Comparison of ENCODE assay signal across 1 cellular context in the genomic region with DNA sequence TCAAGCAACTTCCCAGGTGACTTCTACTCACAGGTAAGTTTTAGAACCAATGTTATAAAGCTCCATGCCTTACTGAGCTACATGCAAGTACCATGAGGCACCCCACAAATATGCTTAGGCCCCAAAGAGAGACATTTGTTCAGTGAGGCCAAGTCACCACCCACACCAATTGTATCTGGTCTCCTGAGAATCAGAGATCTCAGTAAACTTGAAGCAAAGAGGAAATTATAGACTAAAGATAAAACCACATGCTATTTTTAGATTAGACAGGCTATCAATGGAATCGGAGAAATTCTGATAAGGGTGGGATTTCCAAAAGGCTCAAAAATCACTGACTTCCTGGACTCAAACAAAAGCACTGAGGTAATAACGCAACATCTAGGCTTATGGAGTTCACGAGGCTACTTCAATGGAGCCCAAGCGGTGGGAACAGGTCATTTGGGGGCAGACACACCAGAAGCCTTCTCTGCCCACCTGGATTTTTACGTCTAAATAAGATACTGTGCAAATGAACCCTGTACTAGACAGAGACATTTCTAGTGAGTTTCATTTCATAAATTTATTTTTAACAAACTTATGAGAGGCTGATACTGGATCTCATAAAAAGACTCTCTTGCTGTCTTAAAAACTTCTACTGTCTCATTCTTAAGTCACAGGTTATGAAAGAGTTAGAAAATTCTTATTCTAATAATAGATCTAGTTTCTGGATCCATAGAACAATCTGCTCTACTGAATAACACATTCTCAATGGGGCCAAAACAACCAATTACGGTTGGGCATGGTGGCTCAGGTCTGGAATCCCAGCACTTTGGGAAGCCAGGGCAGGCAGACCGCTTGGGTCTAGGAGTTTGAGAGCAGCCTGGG.
TF ChIP-seq lines count a peak whose summit lies in the region.

No MANE protein-coding gene starts in this region.

TF ChIP-seq in GM12878, 131 proteins besides CTCF, POLR2A, EP300 and RAD21 (continues in another document):
- TF ChIP-seq SREBF1 (IDR thresholded peaks at IDR 0.05; ENCODE audit: low read length) (0 out of 2 replicates have a peak, but pooled peaks have one; percentile 30), FOS (IDR thresholded peaks at IDR 0.05; ENCODE audit: borderline replicate concordance, extremely low read depth, insufficient read length) (no peak), TCF12 (IDR thresholded peaks at IDR 0.05; ENCODE audit: low read depth, low read length) (no peak), KLF5 (IDR thresholded peaks at IDR 0.05; ENCODE audit: partially characterized antibody) (no peak), RELA (IDR thresholded peaks at IDR 0.05; ENCODE audit: borderline replicate concordance, partially characterized antibody) (no peak), MEF2A (IDR thresholded peaks at IDR 0.05; ENCODE audit: insufficient read depth, low read depth, low read length) (peak; percentile 58; the same call in 1 of the 2 replicates), SMAD1 (IDR thresholded peaks at IDR 0.05; ENCODE audit: low read depth, partially characterized antibody) (no peak), POLR2AphosphoS2 (IDR thresholded peaks at IDR 0.05; ENCODE audit: low read depth, low read length) (peak; percentile 70; the same call in 1 of the 2 replicates), BRCA1 (IDR thresholded peaks at IDR 0.05; ENCODE audit: low read depth, low read length) (no peak), PAX5 (IDR thresholded peaks at IDR 0.05; ENCODE audit: borderline replicate concordance, low read depth, low read length) (no peak), POLR2AphosphoS5 (IDR thresholded peaks at IDR 0.05; ENCODE audit: low read length) (peak; percentile 71), ELK1 (IDR thresholded peaks at IDR 0.05; ENCODE audit: low read depth, low read length) (no peak), PRDM15 (CRISPR knock-in tag; IDR thresholded peaks at IDR 0.05) (no peak), MTA2 (IDR thresholded peaks at IDR 0.05; ENCODE audit: low read depth) (peak; percentile 25; the same call in 1 of the 2 replicates), ZNF384 (IDR thresholded peaks at IDR 0.05; ENCODE audit: borderline replicate concordance, low read depth, low read length) (no peak), MEF2B (IDR thresholded peaks at IDR 0.05; ENCODE audit: partially characterized antibody, poor library complexity, severe bottlenecking) (peak; percentile 78), ZZZ3 (IDR thresholded peaks at IDR 0.05; ENCODE audit: control insufficient read depth, insufficient read length, low read depth) (no peak), POU2F2 (IDR thresholded peaks at IDR 0.05; ENCODE audit: borderline replicate concordance, low read depth, low read length) (no peak), WRNIP1 (IDR thresholded peaks at IDR 0.05; ENCODE audit: borderline replicate concordance, low read depth, low read length) (0 out of 2 replicates have a peak, but pooled peaks have one; percentile 39), KDM1A (IDR thresholded peaks at IDR 0.05; ENCODE audit: borderline replicate concordance) (no peak), CBX5 (IDR thresholded peaks at IDR 0.05; ENCODE audit: low read depth) (no peak), REST (IDR thresholded peaks at IDR 0.05; ENCODE audit: low read depth, low read length) (no peak), HDGF (IDR thresholded peaks at IDR 0.05) (0 out of 2 replicates have a peak, but pooled peaks have one; percentile 1), GABPA (IDR thresholded peaks at IDR 0.05; ENCODE audit: low read depth) (no peak), CHD1 (IDR thresholded peaks at IDR 0.05; ENCODE audit: low read depth, low read length) (peak; percentile 80; the same call in 1 of the 2 replicates), CREM (IDR thresholded peaks at IDR 0.05; ENCODE audit: low read depth) (no peak), RBBP5 (conservative IDR thresholded peaks at IDR 0.05) (no peak), MXI1 (IDR thresholded peaks at IDR 0.05; ENCODE audit: low read depth, low read length) (0 out of 2 replicates have a peak, but pooled peaks have one; percentile 9), FOXM1 (IDR thresholded peaks at IDR 0.05; ENCODE audit: low read depth, low read length) (peak; percentile 15; the same call in 1 of the 2 replicates), SPI1 (IDR thresholded peaks at IDR 0.05; ENCODE audit: borderline replicate concordance, insufficient read depth, low read depth, low read length) (no peak), RUNX3 (IDR thresholded peaks at IDR 0.05; ENCODE audit: low read length) (peak; percentile 61; the same call in 1 of the 2 replicates), ZNF622 (IDR thresholded peaks at IDR 0.05) (no peak), BACH1 (IDR thresholded peaks at IDR 0.05; ENCODE audit: borderline replicate concordance) (0 out of 2 replicates have a peak, but pooled peaks have one; percentile 5)
- TF ChIP-seq, protein P1, sequence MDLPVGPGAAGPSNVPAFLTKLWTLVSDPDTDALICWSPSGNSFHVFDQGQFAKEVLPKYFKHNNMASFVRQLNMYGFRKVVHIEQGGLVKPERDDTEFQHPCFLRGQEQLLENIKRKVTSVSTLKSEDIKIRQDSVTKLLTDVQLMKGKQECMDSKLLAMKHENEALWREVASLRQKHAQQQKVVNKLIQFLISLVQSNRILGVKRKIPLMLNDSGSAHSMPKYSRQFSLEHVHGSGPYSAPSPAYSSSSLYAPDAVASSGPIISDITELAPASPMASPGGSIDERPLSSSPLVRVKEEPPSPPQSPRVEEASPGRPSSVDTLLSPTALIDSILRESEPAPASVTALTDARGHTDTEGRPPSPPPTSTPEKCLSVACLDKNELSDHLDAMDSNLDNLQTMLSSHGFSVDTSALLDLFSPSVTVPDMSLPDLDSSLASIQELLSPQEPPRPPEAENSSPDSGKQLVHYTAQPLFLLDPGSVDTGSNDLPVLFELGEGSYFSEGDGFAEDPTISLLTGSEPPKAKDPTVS (IDR thresholded peaks at IDR 0.05; ENCODE audit: low read depth, low read length): no peak
- TF ChIP-seq, protein P2, sequence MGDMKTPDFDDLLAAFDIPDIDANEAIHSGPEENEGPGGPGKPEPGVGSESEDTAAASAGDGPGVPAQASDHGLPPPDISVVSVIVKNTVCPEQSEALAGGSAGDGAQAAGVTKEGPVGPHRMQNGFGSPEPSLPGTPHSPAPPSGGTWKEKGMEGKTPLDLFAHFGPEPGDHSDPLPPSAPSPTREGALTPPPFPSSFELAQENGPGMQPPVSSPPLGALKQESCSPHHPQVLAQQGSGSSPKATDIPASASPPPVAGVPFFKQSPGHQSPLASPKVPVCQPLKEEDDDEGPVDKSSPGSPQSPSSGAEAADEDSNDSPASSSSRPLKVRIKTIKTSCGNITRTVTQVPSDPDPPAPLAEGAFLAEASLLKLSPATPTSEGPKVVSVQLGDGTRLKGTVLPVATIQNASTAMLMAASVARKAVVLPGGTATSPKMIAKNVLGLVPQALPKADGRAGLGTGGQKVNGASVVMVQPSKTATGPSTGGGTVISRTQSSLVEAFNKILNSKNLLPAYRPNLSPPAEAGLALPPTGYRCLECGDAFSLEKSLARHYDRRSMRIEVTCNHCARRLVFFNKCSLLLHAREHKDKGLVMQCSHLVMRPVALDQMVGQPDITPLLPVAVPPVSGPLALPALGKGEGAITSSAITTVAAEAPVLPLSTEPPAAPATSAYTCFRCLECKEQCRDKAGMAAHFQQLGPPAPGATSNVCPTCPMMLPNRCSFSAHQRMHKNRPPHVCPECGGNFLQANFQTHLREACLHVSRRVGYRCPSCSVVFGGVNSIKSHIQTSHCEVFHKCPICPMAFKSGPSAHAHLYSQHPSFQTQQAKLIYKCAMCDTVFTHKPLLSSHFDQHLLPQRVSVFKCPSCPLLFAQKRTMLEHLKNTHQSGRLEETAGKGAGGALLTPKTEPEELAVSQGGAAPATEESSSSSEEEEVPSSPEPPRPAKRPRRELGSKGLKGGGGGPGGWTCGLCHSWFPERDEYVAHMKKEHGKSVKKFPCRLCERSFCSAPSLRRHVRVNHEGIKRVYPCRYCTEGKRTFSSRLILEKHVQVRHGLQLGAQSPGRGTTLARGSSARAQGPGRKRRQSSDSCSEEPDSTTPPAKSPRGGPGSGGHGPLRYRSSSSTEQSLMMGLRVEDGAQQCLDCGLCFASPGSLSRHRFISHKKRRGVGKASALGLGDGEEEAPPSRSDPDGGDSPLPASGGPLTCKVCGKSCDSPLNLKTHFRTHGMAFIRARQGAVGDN (IDR thresholded peaks at IDR 0.05): peak; percentile 92
- TF ChIP-seq, protein P3, sequence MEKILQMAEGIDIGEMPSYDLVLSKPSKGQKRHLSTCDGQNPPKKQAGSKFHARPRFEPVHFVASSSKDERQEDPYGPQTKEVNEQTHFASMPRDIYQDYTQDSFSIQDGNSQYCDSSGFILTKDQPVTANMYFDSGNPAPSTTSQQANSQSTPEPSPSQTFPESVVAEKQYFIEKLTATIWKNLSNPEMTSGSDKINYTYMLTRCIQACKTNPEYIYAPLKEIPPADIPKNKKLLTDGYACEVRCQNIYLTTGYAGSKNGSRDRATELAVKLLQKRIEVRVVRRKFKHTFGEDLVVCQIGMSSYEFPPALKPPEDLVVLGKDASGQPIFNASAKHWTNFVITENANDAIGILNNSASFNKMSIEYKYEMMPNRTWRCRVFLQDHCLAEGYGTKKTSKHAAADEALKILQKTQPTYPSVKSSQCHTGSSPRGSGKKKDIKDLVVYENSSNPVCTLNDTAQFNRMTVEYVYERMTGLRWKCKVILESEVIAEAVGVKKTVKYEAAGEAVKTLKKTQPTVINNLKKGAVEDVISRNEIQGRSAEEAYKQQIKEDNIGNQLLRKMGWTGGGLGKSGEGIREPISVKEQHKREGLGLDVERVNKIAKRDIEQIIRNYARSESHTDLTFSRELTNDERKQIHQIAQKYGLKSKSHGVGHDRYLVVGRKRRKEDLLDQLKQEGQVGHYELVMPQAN (conservative IDR thresholded peaks at IDR 0.05): no peak
- TF ChIP-seq, protein P4, sequence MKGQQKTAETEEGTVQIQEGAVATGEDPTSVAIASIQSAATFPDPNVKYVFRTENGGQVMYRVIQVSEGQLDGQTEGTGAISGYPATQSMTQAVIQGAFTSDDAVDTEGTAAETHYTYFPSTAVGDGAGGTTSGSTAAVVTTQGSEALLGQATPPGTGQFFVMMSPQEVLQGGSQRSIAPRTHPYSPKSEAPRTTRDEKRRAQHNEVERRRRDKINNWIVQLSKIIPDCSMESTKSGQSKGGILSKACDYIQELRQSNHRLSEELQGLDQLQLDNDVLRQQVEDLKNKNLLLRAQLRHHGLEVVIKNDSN (IDR thresholded peaks at IDR 0.05; ENCODE audit: borderline replicate concordance, extremely low read length, insufficient read depth, low read depth, low read length): no peak
